1 cellular context compared by ENCODE assay signal in genomic region chr19:38046254-38047047, GRCh38.
TF ChIP-seq lines count a peak whose summit lies in the region.

No MANE protein-coding gene starts in this region.

TF ChIP-seq in H1, 55 proteins besides CTCF, POLR2A, EP300 and RAD21 (continued from another document):
- TF ChIP-seq BRCA1 (IDR thresholded peaks at IDR 0.05; ENCODE audit: low read depth, low read length) (no peak), HDAC6 (IDR thresholded peaks at IDR 0.05; ENCODE audit: low read depth, low read length) (no peak), CREB1 (IDR thresholded peaks at IDR 0.05) (no peak), POU5F1 (IDR thresholded peaks at IDR 0.05; ENCODE audit: low read depth, low read length) (no peak)
TF ChIP-seq in H1: peak in this region for 0.
